In genomic region chr7:55570218-55570873, GRCh38 we compare ENCODE assay signal across 8 cellular contexts. TPM values are rescaled to one million over a fixed set of nuclear protein-coding genes. Genes with fewer than 3 reads are reported as not detected.
A peak's percentile ranks its signal among the peaks of the same experiment; 100 is the strongest.
DNase-seq lines count a peak whose midpoint lies in the region; ATAC-seq and TF ChIP-seq lines count a peak whose summit lies in the region.

No MANE protein-coding gene starts in this region.

- no peak overlapping the region for H2BK12ac ChIP-seq in mesenchymal stem cell (ENCODE audit: low read length in 2 of 2)

- no peak overlapping the region for H4K8ac ChIP-seq in mesenchymal stem cell (ENCODE audit: low read length)

- H3K36me3 ChIP-seq in mesenchymal stem cell (ENCODE audit: control insufficient read depth in 1 of 2, insufficient read depth in 2 of 2, low read depth in 1 of 2, low read length in 2 of 2): no peaks in the 10 kb centered on the region

- peak overlapping the region; percentile 84 for H3K4me3 ChIP-seq in WI38 (ENCODE audit: low read depth, low read length)
- H3K4me3 ChIP-seq in mesenchymal stem cell (ENCODE audit: insufficient read depth in 1 of 2, low read depth in 1 of 2, low read length in 2 of 2): peak overlapping the region; percentile 26 to 87

- H3K14ac ChIP-seq in mesenchymal stem cell (ENCODE audit: low read length in 2 of 2): no peak overlapping the region

- peak overlapping the region; percentile 8 for H3K4me2 ChIP-seq in mesenchymal stem cell (ENCODE audit: low read length, poor library complexity, severe bottlenecking)

- H2BK5ac ChIP-seq in mesenchymal stem cell (ENCODE audit: low read depth, low read length, poor library complexity, severe bottlenecking): no peak overlapping the region

- H3K4me3 Mint-ChIP-seq in activated T-cell treated with anti-CD3 and anti-CD28 coated beads, Interleukin-2, amount 50 U/mL, for 24 hours: peak overlapping the region; percentile 92

- H3K79me1 ChIP-seq in mesenchymal stem cell (replicated peaks; ENCODE audit: low read length, poor library complexity, severe bottlenecking): peaks cover 1% of the 10 kb centered on the region

- 70% methylated on average over 16 of the region's 18 CpGs for WGBS in mesenchymal stem cell

- TF ChIP-seq CTCF in WI38 (IDR thresholded peaks at IDR 0.05; ENCODE audit: low read depth, low read length): no peak

- no peak overlapping the region for H4K91ac ChIP-seq in mesenchymal stem cell (ENCODE audit: low read length)

- H3K9me3 ChIP-seq in mesenchymal stem cell (ENCODE audit: control insufficient read depth, low read length): no peaks in the 10 kb centered on the region

- DNase-seq in activated T-cell treated with anti-CD3 and anti-CD28 coated beads, Interleukin-2, amount 50 U/mL, for 24 hours: no peak
- DNase-seq in activated T-cell treated with anti-CD3 and anti-CD28 coated beads for 4 hours (no peak), mesenchymal stem cell (peak; percentile 25), Ammon's horn (ENCODE audit: low spot score) (no peak), KG1 (lab: John Stamatoyannopoulos, UW) (no peak)
- DNase-seq in activated CD4-positive, alpha-beta T cell treated with anti-CD3 and anti-CD28 coated beads, Interleukin-2, amount 50 U/mL, for 48 hours: no peak

- H2BK15ac ChIP-seq in mesenchymal stem cell (ENCODE audit: low read depth, poor library complexity, severe bottlenecking): no peak overlapping the region

- H3K18ac ChIP-seq in mesenchymal stem cell (ENCODE audit: low read depth in 1 of 2, low read length in 2 of 2): peak overlapping the region in 1 of 2 experiments; percentile 22

- H2AFZ ChIP-seq in mesenchymal stem cell (ENCODE audit: low read depth, low read length): no peak overlapping the region

- peak overlapping the region; percentile 93 for H3K9ac ChIP-seq in mesenchymal stem cell (ENCODE audit: low read length)

- peaks cover 79% of the 10 kb centered on the region for H3K4me1 Mint-ChIP-seq in activated T-cell treated with anti-CD3 and anti-CD28 coated beads, Interleukin-2, amount 50 U/mL, for 24 hours (ENCODE audit: low read depth)

- no peaks in the 10 kb centered on the region for H3K9me3 Mint-ChIP-seq in activated T-cell treated with anti-CD3 and anti-CD28 coated beads, Interleukin-2, amount 50 U/mL, for 24 hours

- no peaks in the 10 kb centered on the region for H3K27me3 Mint-ChIP-seq in activated T-cell treated with anti-CD3 and anti-CD28 coated beads, Interleukin-2, amount 50 U/mL, for 24 hours

- H3K27ac ChIP-seq in mesenchymal stem cell (ENCODE audit: low read length, poor library complexity, severe bottlenecking): peak overlapping the region; percentile 89

- no peak overlapping the region for H2BK120ac ChIP-seq in mesenchymal stem cell (ENCODE audit: low read depth, low read length)

- H2AK5ac ChIP-seq in mesenchymal stem cell (ENCODE audit: low read length, severe bottlenecking): peak overlapping the region; percentile 64

- H3K4me1 ChIP-seq in mesenchymal stem cell (ENCODE audit: control insufficient read depth, insufficient read depth, low read depth, low read length): peaks cover 24% of the 10 kb centered on the region

- peak; percentile 50 for ATAC-seq in HG02938 (IDR thresholded peaks at IDR 0.05; ENCODE audit: unreplicated experiment)

- no peaks in the 10 kb centered on the region for H3K27me3 ChIP-seq in mesenchymal stem cell (ENCODE audit: control insufficient read depth in 1 of 2, insufficient read depth in 1 of 2, low read length in 2 of 2)

- H3K4ac ChIP-seq in mesenchymal stem cell (ENCODE audit: low read depth in 1 of 2, low read length in 2 of 2): no peak overlapping the region

- H3K27ac Mint-ChIP-seq in activated T-cell treated with anti-CD3 and anti-CD28 coated beads, Interleukin-2, amount 50 U/mL, for 24 hours: peak overlapping the region; percentile 96

- H3K36me3 Mint-ChIP-seq in activated T-cell treated with anti-CD3 and anti-CD28 coated beads, Interleukin-2, amount 50 U/mL, for 24 hours (ENCODE audit: low read depth): peaks cover 35% of the 10 kb centered on the region

- no peak overlapping the region for H3K23ac ChIP-seq in mesenchymal stem cell (ENCODE audit: low read length in 2 of 2)

RNA-seq across cellular contexts. Expression of gene VOPP1, which starts 2.0 kb away (rescaled TPM):
- polyA plus RNA-seq in mesenchymal stem cell (2013, experiment 1 of 2): 37.0 TPM
- 37.8 TPM for polyA plus RNA-seq in mesenchymal stem cell (2013, experiment 2 of 2)
